In genomic region chr22:25806579-25806978, GRCh38 we compare ENCODE assay signal across 27 cellular contexts.
"Had no signal": no experiment of that assay in that cellular context is flagged by ENCODE, and none has a peak within 500 bp of the region (broad histone marks: within the 10 kb centered on the region; RNA-seq: fewer than 3 reads in every experiment).

No MANE protein-coding gene starts in this region.

- H3K9me3 Mint-ChIP-seq: natural killer cell; nephron; neural progenitor cell; stimulated activated memory B cell treated with anti-CD40 and anti-IgM and Interleukin-4, amounts not matched to agents 10 μg/mL and 1 μg/mL and 100 μg/mL, for 72 hours; stimulated activated naive CD8-positive, alpha-beta T cell treated with anti-CD3 and anti-CD28 coated beads, Interleukin-15, amount 100 ng/mL, for 72 hours; type B pancreatic cell had no signal

- H3K4me3 Mint-ChIP-seq: natural killer cell; nephron; neural progenitor cell; stimulated activated memory B cell treated with anti-CD40 and anti-IgM and Interleukin-4, amounts not matched to agents 10 μg/mL and 1 μg/mL and 100 μg/mL, for 72 hours; stimulated activated naive CD8-positive, alpha-beta T cell treated with anti-CD3 and anti-CD28 coated beads, Interleukin-15, amount 100 ng/mL, for 72 hours; type B pancreatic cell had no signal

- DNase-seq: natural killer cell; occipital lobe; ovary; psoas muscle; right cardiac atrium; right lobe of liver; sigmoid colon; spleen; stimulated activated CD4-positive, alpha-beta T cell treated with anti-CD3 and anti-CD28 coated beads, Interleukin-12 subunit alpha, Interleukin-12 subunit beta, amount 100 ng/mL, for 4 hours; stimulated activated CD4-positive, alpha-beta T cell treated with anti-CD3 and anti-CD28 coated beads, Interleukin-1b, Interleukin-23, amount 100 ng/mL, for 48 hours; stimulated activated CD4-positive, alpha-beta T cell treated with anti-CD3 and anti-CD28 coated beads, Interleukin-4, amount 100 ng/mL, for 1 hour; stimulated activated CD4-positive, alpha-beta T cell treated with anti-CD3 and anti-CD28 coated beads, Interleukin-4, amount 100 ng/mL, for 4 hours; stimulated activated CD8-positive, alpha-beta memory T cell treated with anti-CD3 and anti-CD28 coated beads, Interleukin-4, amount 100 ng/mL, for 48 hours; stimulated activated naive CD4-positive, alpha-beta T cell; stimulated activated naive CD8-positive, alpha-beta T cell treated with anti-CD3 and anti-CD28 coated beads, Interleukin-15, amount 100 ng/mL, for 72 hours; stimulated activated naive CD8-positive, alpha-beta T cell treated with anti-CD3 and anti-CD28 coated beads, Interleukin-15, Interleukin-2, amounts not matched to agents 100 U/mL and 50 U/mL, for 24 hours; substantia nigra; testis; tibial artery; transverse colon; upper lobe of right lung; uterus had no signal

- H3K36me3 Mint-ChIP-seq: natural killer cell; neural progenitor cell; stimulated activated memory B cell treated with anti-CD40 and anti-IgM and Interleukin-4, amounts not matched to agents 10 μg/mL and 1 μg/mL and 100 μg/mL, for 72 hours; type B pancreatic cell had no signal

- ATAC-seq: natural killer cell; right cardiac atrium; right lobe of liver; stimulated activated memory B cell treated with anti-CD40 and anti-IgM and Interleukin-4, amounts not matched to agents 10 μg/mL and 1 μg/mL and 100 μg/mL, for 72 hours; stimulated activated naive CD8-positive, alpha-beta T cell treated with anti-CD3 and anti-CD28 coated beads, Interleukin-15, amount 100 ng/mL, for 72 hours; stimulated activated naive CD8-positive, alpha-beta T cell treated with anti-CD3 and anti-CD28 coated beads, Interleukin-15, Interleukin-2, amounts not matched to agents 100 U/mL and 50 U/mL, for 24 hours; upper lobe of right lung had no signal

- H3K27ac Mint-ChIP-seq: natural killer cell; nephron; progenitor cell of endocrine pancreas; stimulated activated memory B cell treated with anti-CD40 and anti-IgM and Interleukin-4, amounts not matched to agents 10 μg/mL and 1 μg/mL and 100 μg/mL, for 72 hours; type B pancreatic cell had no signal

- H3K4me1 Mint-ChIP-seq: natural killer cell; nephron; neural progenitor cell; stimulated activated memory B cell treated with anti-CD40 and anti-IgM and Interleukin-4, amounts not matched to agents 10 μg/mL and 1 μg/mL and 100 μg/mL, for 72 hours; stimulated activated naive CD8-positive, alpha-beta T cell treated with anti-CD3 and anti-CD28 coated beads, Interleukin-15, amount 100 ng/mL, for 72 hours had no signal
